ENCODE assay signal across 8 cellular contexts in the genomic region with DNA sequence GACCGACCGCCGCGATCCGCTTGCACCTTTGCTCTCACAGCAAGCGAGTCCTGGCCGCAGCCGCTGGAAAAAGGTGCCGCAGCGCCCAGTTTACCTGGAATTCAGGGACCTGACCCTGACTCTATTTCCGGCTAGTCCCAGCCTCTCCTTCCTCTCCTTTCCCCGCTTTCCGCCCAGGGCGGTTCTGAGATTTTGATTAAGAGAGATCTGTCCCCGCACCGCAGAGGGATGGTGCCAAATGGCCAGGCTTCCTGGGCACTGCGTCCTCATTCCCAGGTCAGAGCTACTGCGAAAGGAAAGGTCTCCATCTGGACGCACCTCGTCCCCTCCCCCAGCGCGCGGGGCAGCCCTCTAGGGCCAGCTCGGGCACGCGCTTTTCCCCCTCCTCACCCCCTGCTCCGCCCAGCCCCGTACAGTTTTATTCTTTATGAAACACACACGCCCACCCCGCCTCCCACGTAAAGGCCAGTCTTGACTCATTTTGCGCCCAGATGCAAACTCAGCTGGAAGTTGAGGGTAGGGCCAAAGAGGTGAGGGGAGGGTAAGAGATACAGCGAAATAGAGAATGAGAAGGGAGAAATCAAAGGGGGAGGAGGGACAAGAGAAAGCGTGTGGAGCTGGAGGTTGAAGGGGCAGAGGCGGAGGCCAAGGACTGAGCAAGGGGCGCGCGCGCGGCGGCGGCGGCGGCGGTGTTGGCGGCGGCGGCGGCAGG.
A peak's percentile ranks its signal among the peaks of the same experiment; 100 is the strongest.
DNase-seq lines count a peak whose midpoint lies in the region; ATAC-seq and TF ChIP-seq lines count a peak whose summit lies in the region.

No MANE protein-coding gene starts in this region.

- H3K36me3 ChIP-seq in HUES48 (ENCODE audit: control insufficient read depth, insufficient read depth, low read length) (no peaks in the 10 kb centered on the region), colonic mucosa (no peaks in the 10 kb centered on the region)

- DNase-seq in Calu3, result peak; percentile 20
- DNase-seq in colonic mucosa, result no peak
- DNase-seq in myocyte (ENCODE audit: low read depth), result peak; percentile 10
- no peak for DNase-seq in stimulated activated CD4-positive, alpha-beta T cell treated with anti-CD3 and anti-CD28 coated beads, Interleukin-4, amount 100 ng/mL, for 4 hours
- DNase-seq in mesenteric fat pad (ENCODE audit: low spot score), result no peak

- no peak for ATAC-seq in stimulated activated memory B cell treated with anti-CD40 and anti-IgM and Interleukin-4, amounts not matched to agents 10 μg/mL and 1 μg/mL and 100 μg/mL, for 72 hours
- no peak for ATAC-seq in HG03095 (IDR thresholded peaks at IDR 0.05; ENCODE audit: unreplicated experiment)

- peak overlapping the region; percentile 68 for H3K4me3 Mint-ChIP-seq in Calu3 (ENCODE audit: low read depth, unreplicated experiment)
- no peak overlapping the region for H3K4me3 Mint-ChIP-seq in stimulated activated memory B cell treated with anti-CD40 and anti-IgM and Interleukin-4, amounts not matched to agents 10 μg/mL and 1 μg/mL and 100 μg/mL, for 72 hours

- H3K27ac ChIP-seq in HUES48 (ENCODE audit: low read depth, low read length) (no peak overlapping the region), colonic mucosa (no peak overlapping the region)

- no TSS peak for BruUV-seq in Calu3 (replicated peaks; lab: Mats Ljungman, UMichigan)

- peak overlapping the region; percentile 65 for H3K4me3 ChIP-seq in HUES48 (ENCODE audit: low read depth, low read length)
- peak overlapping the region; percentile 22 for H3K4me3 ChIP-seq in colonic mucosa

- no peaks in the 10 kb centered on the region for H3K4me1 Mint-ChIP-seq in Calu3 (ENCODE audit: low read depth, unreplicated experiment)
- H3K4me1 Mint-ChIP-seq in stimulated activated memory B cell treated with anti-CD40 and anti-IgM and Interleukin-4, amounts not matched to agents 10 μg/mL and 1 μg/mL and 100 μg/mL, for 72 hours, result peaks cover 9% of the 10 kb centered on the region

- H3K27ac Mint-ChIP-seq in Calu3 (ENCODE audit: unreplicated experiment), result peak overlapping the region; percentile 11
- no peak overlapping the region for H3K27ac Mint-ChIP-seq in stimulated activated memory B cell treated with anti-CD40 and anti-IgM and Interleukin-4, amounts not matched to agents 10 μg/mL and 1 μg/mL and 100 μg/mL, for 72 hours

- H3K36me3 Mint-ChIP-seq in Calu3 (ENCODE audit: insufficient read depth, unreplicated experiment), result peaks cover 19% of the 10 kb centered on the region
- H3K36me3 Mint-ChIP-seq in stimulated activated memory B cell treated with anti-CD40 and anti-IgM and Interleukin-4, amounts not matched to agents 10 μg/mL and 1 μg/mL and 100 μg/mL, for 72 hours, result no peaks in the 10 kb centered on the region

- H3K27me3 ChIP-seq in HUES48 (ENCODE audit: control insufficient read depth, insufficient read depth, low read length) (peaks cover 98% of the 10 kb centered on the region), colonic mucosa (peaks cover 62% of the 10 kb centered on the region)

- intact Hi-C loops in Calu3 (cut with micrococcal nuclease; ENCODE audit: unreplicated experiment), result no loop called here
- intact Hi-C loops in colonic mucosa (cut with DNase I), result no loop called here

- no peaks in the 10 kb centered on the region for H3K9me3 ChIP-seq in HUES48 (ENCODE audit: control insufficient read depth, insufficient read depth, low read length)
- H3K9me3 ChIP-seq in colonic mucosa, result no peaks in the 10 kb centered on the region

- H3K9me3 Mint-ChIP-seq in Calu3 (ENCODE audit: low read depth, unreplicated experiment), result peaks cover 5% of the 10 kb centered on the region
- peaks cover 5% of the 10 kb centered on the region for H3K9me3 Mint-ChIP-seq in stimulated activated memory B cell treated with anti-CD40 and anti-IgM and Interleukin-4, amounts not matched to agents 10 μg/mL and 1 μg/mL and 100 μg/mL, for 72 hours

- H3K9ac ChIP-seq in HUES48 (ENCODE audit: low read depth, low read length) (no peak overlapping the region), colonic mucosa (ENCODE audit: low read depth in 2 of 2, low read length in 2 of 2) (no peak overlapping the region)

- H3K4me1 ChIP-seq in HUES48 (ENCODE audit: control insufficient read depth, insufficient read depth, low read length), result peaks cover 52% of the 10 kb centered on the region
- H3K4me1 ChIP-seq in colonic mucosa, result no peaks in the 10 kb centered on the region

- CTCF ChIA-PET in Calu3 (lab: Charles Lee), result no interaction called here

- peaks cover 16% of the 10 kb centered on the region for H3K27me3 Mint-ChIP-seq in Calu3 (ENCODE audit: unreplicated experiment)
- peaks cover 72% of the 10 kb centered on the region for H3K27me3 Mint-ChIP-seq in stimulated activated memory B cell treated with anti-CD40 and anti-IgM and Interleukin-4, amounts not matched to agents 10 μg/mL and 1 μg/mL and 100 μg/mL, for 72 hours

- TF ChIP-seq CTCF in Calu3 (IDR thresholded peaks at IDR 0.05; ENCODE audit: unreplicated experiment) (no peak), colonic mucosa (IDR thresholded peaks at IDR 0.05) (no peak)

Comparison
In these comparisons a context has a peak if more than half of its experiments do, and no peak if none do; other contexts are left out.
1. DNase-seq: peak in Calu3 (single experiment) and myocyte (single experiment); none in colonic mucosa (single experiment), stimulated activated CD4-positive, alpha-beta T cell treated with anti-CD3 and anti-CD28 coated beads, Interleukin-4, amount 100 ng/mL, for 4 hours (0 of 2) and mesenteric fat pad (single experiment).